In the genomic region with DNA sequence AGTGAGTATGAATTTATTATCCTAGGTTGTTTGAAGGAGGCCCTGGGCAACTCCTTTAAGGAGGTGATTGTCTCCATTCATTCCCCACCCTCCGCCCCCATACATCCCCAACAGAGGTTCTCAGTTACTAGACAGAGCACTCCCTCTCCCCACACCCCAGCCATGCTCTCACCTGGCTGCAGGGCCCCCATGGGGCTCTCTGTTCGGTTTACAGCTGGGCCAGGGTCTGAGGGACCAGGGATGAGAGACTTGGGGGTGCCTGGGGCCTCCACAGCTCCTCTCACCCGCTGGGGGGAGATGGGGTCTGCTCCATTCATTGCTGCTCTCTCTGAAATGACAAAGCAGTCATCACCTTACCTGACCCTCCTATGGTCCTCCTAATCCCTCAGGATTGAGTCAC, we compare ENCODE assay signal across 27 cellular contexts. TPM values are rescaled to one million over a fixed set of nuclear protein-coding genes. Genes with fewer than 3 reads are reported as not detected.
DNase-seq lines count a peak whose midpoint lies in the region; ATAC-seq, FAIRE-seq and TF ChIP-seq lines count a peak whose summit lies in the region.
"Had no signal": no experiment of that assay in that cellular context is flagged by ENCODE, and none has a peak within 500 bp of the region (broad histone marks: within the 10 kb centered on the region; RNA-seq: fewer than 3 reads in every experiment).

No MANE protein-coding gene starts in this region.

- 82% methylated on average over 3 of the region's 3 CpGs for WGBS in A549 (ENCODE audit: missing lambda C conversion rate)

- H3K27ac ChIP-seq in A549 = no peak overlapping the region
- peak overlapping the region; percentile 88 for H3K27ac ChIP-seq in VCaP
- H3K27ac ChIP-seq: KMS-11, Peyer's patch had no signal

- H3K4me3 Mint-ChIP-seq in nephron = peak overlapping the region; percentile 5 to 68 (median 67)
- H3K4me3 Mint-ChIP-seq in T-helper 2 cell treated with Interferon-gamma antibody and Interleukin-4, amounts not matched to agents 5 μg/mL and 100 μg/mL, for 36 hours = no peak overlapping the region
- H3K4me3 Mint-ChIP-seq: CD8-positive, alpha-beta T cell had no signal

- peaks cover 15% of the 10 kb centered on the region; the same call in 2 of the 3 replicates for H3K4me1 ChIP-seq in A549

- TF ChIP-seq RAD21 in A549 (conservative IDR thresholded peaks at IDR 0.05 in 1 of 2, IDR thresholded peaks at IDR 0.05 in 1 of 2) = no peak

- no peak for TF ChIP-seq POLR2A in A549 (IDR thresholded peaks at IDR 0.05; ENCODE audit: low read length)

- no peak for TF ChIP-seq CTCF in A549 (IDR thresholded peaks at IDR 0.05)
- TF ChIP-seq CTCF in GM20000 (IDR thresholded peaks at IDR 0.05; ENCODE audit: extremely low read depth, missing control alignments) = no peak
- no peak for TF ChIP-seq CTCF in VCaP (conservative IDR thresholded peaks at IDR 0.05)
- no peak for TF ChIP-seq CTCF in nephron (IDR thresholded peaks at IDR 0.05; ENCODE audit: unreplicated experiment in 3 of 3)

- no peaks in the 10 kb centered on the region for H3K27me3 Mint-ChIP-seq in nephron (ENCODE audit: low read depth)
- no peaks in the 10 kb centered on the region for H3K27me3 Mint-ChIP-seq in T-helper 2 cell treated with Interferon-gamma antibody and Interleukin-4, amounts not matched to agents 5 μg/mL and 100 μg/mL, for 36 hours (ENCODE audit: low read depth)
- H3K27me3 Mint-ChIP-seq: B cell had no signal

- no peaks in the 10 kb centered on the region for H3K9me3 ChIP-seq in A549
- H3K9me3 ChIP-seq: Peyer's patch had no signal

- no peak overlapping the region; the same call in 2 of the 3 replicates for H3K4me3 ChIP-seq in A549
- H3K4me3 ChIP-seq: GM12878 had no signal

- H3K36me3 Mint-ChIP-seq in nephron (ENCODE audit: low read depth) = no peaks in the 10 kb centered on the region
- H3K36me3 Mint-ChIP-seq in T-helper 2 cell treated with Interferon-gamma antibody and Interleukin-4, amounts not matched to agents 5 μg/mL and 100 μg/mL, for 36 hours (ENCODE audit: low read depth) = peaks cover 5% of the 10 kb centered on the region
- H3K36me3 Mint-ChIP-seq: IgD-negative memory B cell had no signal

- FAIRE-seq in A549 (lab: Jason Lieb, UNC) = no peak
- FAIRE-seq: GM12878 had no signal

- POLR2A ChIA-PET in A549 (lab: Yijun Ruan, JAX) = no interaction called here

- H3K4me2 ChIP-seq in A549 = peak overlapping the region; percentile 92; the same call in 2 of the 3 replicates
- H3K4me2 ChIP-seq: KMS-11 had no signal

- no peak for TF ChIP-seq EP300 in A549 (IDR thresholded peaks at IDR 0.05)

- CTCF ChIA-PET in A549 (lab: Yijun Ruan, JAX) = interaction anchor here (0.6 to 5.2 kb wide), 8 partner anchors 10 to 166 kb away, joined by 3 to 146 read pairs (median 4); partner anchors contain the start of gene CRELD1

- peaks cover 9% of the 10 kb centered on the region for H3K4me1 Mint-ChIP-seq in nephron
- H3K4me1 Mint-ChIP-seq in T-helper 2 cell treated with Interferon-gamma antibody and Interleukin-4, amounts not matched to agents 5 μg/mL and 100 μg/mL, for 36 hours (ENCODE audit: low read depth) = peaks cover 15% of the 10 kb centered on the region

- no peaks in the 10 kb centered on the region for H3K9me3 Mint-ChIP-seq in nephron
- H3K9me3 Mint-ChIP-seq in T-helper 2 cell treated with Interferon-gamma antibody and Interleukin-4, amounts not matched to agents 5 μg/mL and 100 μg/mL, for 36 hours = no peaks in the 10 kb centered on the region
- H3K9me3 Mint-ChIP-seq: CD8-positive, alpha-beta T cell; IgD-negative memory B cell had no signal

- no peak overlapping the region for H3K27ac Mint-ChIP-seq in nephron
- H3K27ac Mint-ChIP-seq in T-helper 2 cell treated with Interferon-gamma antibody and Interleukin-4, amounts not matched to agents 5 μg/mL and 100 μg/mL, for 36 hours = no peak overlapping the region
- H3K27ac Mint-ChIP-seq: B cell; CD8-positive, alpha-beta T cell; IgD-negative memory B cell had no signal

- DNase-seq in A549 (ENCODE audit: low read depth in 1 of 2, low spot score in 1 of 2) = no peak
- peak; percentile 16 for DNase-seq in GM20000 (ENCODE audit: low spot score)
- DNase-seq in activated CD4-positive, alpha-beta T cell treated with anti-CD3 and anti-CD28 coated beads for 4 hours = no peak
- DNase-seq in T-helper 2 cell treated with Interferon-gamma antibody and Interleukin-4, amounts not matched to agents 5 μg/mL and 100 μg/mL, for 36 hours (ENCODE audit: low spot score) = no peak
- DNase-seq: CD8-positive, alpha-beta T cell; DMS 273 treated with DMSO at 0.1 percent for 48 hours; DMS79; EL; GDM1; GOT3; HCEC 1CT; NCI-H1048; NCI-H1417; NCI-H1694; NCI-H2029 treated with DMSO at 0.1 percent for 48 hours; NCI-H446 treated with DMSO at 0.1 percent for 48 hours; NCI-H526; NCI-H82 had no signal

- ATAC-seq in A549 (no peak), GM18511 (IDR thresholded peaks at IDR 0.05; ENCODE audit: unreplicated experiment) (no peak)
- ATAC-seq: CD8-positive, alpha-beta T cell; GM12878; SK-N-SH treated with all-trans-retinoic acid at 6 μM for 48 hours had no signal

TF ChIP-seq in A549, 52 proteins besides CTCF, POLR2A, EP300 and RAD21:
- TF ChIP-seq ZFP36 (IDR thresholded peaks at IDR 0.05; ENCODE audit: borderline replicate concordance, partially characterized antibody) = no peak
- TF ChIP-seq KDM1A (IDR thresholded peaks at IDR 0.05; ENCODE audit: low read depth) = no peak
- TF ChIP-seq MAZ (IDR thresholded peaks at IDR 0.05; ENCODE audit: borderline replicate concordance, low read depth, low read length) = no peak
- no peak for TF ChIP-seq CHD4 (IDR thresholded peaks at IDR 0.05; ENCODE audit: borderline replicate concordance)
- no peak for TF ChIP-seq RFX5 (IDR thresholded peaks at IDR 0.05)
- TF ChIP-seq HEYL (CRISPR knock-in tag; IDR thresholded peaks at IDR 0.05) = no peak
- TF ChIP-seq MAX (IDR thresholded peaks at IDR 0.05) = no peak
- no peak for TF ChIP-seq EHF (CRISPR knock-in tag; IDR thresholded peaks at IDR 0.05)
- TF ChIP-seq TP53 (CRISPR knock-in tag; IDR thresholded peaks at IDR 0.05) = no peak

RNA-seq across cellular contexts. Expression of gene PRRT3, which starts 3.6 kb away (rescaled TPM):
- polyA plus RNA-seq in A549 (2011; rRNA removed) (0.50 and 0.53 TPM in 2 replicates), A549 (2017; fragmentation: RNase III; extraction: RNeasy Plus Mini Kit Qiagen cat#74134 plus additional on column Dnase treatment) (1.1 to 1.3 TPM (median 1.1 TPM) in 3 replicates)
- 1.1 and 1.4 TPM in 2 replicates for polyA plus RNA-seq in A549 (2012; cell fraction: cytosol; rRNA removed)
- polyA plus RNA-seq in A549 (2012; cell fraction: nucleus; rRNA removed) = 1.6 and 2.1 TPM in 2 replicates
- polyA minus RNA-seq in A549 (2011; rRNA and poly(A)+ RNA removed) = 1.3 and 1.8 TPM in 2 replicates

RNA-seq across cellular contexts. Expression of gene CRELD1, which starts 15.0 kb away (rescaled TPM):
- polyA plus RNA-seq in A549 (2011; rRNA removed) = 13.1 and 13.9 TPM in 2 replicates
- polyA plus RNA-seq in A549 (2012; cell fraction: cytosol; rRNA removed) = 14.6 and 14.9 TPM in 2 replicates
- polyA plus RNA-seq in A549 (2012; cell fraction: nucleus; rRNA removed) = 25.3 and 26.0 TPM in 2 replicates
- 9.8 to 13.6 TPM (median 11.1 TPM) in 3 replicates for polyA plus RNA-seq in A549 (2017; fragmentation: RNase III; extraction: RNeasy Plus Mini Kit Qiagen cat#74134 plus additional on column Dnase treatment)
- polyA minus RNA-seq in A549 (2011; rRNA and poly(A)+ RNA removed) = 6.2 and 9.1 TPM in 2 replicates

RNA-seq across cellular contexts. Expression of gene IL17RC, which starts 31.7 kb away (rescaled TPM):
- polyA plus RNA-seq in A549 (2011; rRNA removed) (7.7 and 12.2 TPM in 2 replicates), A549 (2017; fragmentation: RNase III; extraction: RNeasy Plus Mini Kit Qiagen cat#74134 plus additional on column Dnase treatment) (9.1 to 9.8 TPM (median 9.4 TPM) in 3 replicates)
- polyA plus RNA-seq in A549 (2012; cell fraction: cytosol; rRNA removed) = 12.1 and 17.1 TPM in 2 replicates
- polyA plus RNA-seq in A549 (2012; cell fraction: nucleus; rRNA removed) = 34.0 and 43.5 TPM in 2 replicates
- polyA minus RNA-seq in A549 (2011; rRNA and poly(A)+ RNA removed) = 16.6 and 23.1 TPM in 2 replicates

RNA-seq across cellular contexts. Expression of gene EMC3, which starts 38.1 kb away (rescaled TPM):
- polyA plus RNA-seq in A549 (2011; rRNA removed) (133 and 170 TPM in 2 replicates), A549 (2017; fragmentation: RNase III; extraction: RNeasy Plus Mini Kit Qiagen cat#74134 plus additional on column Dnase treatment) (63.5 to 72.9 TPM (median 65.0 TPM) in 3 replicates)
- 98.9 and 104 TPM in 2 replicates for polyA plus RNA-seq in A549 (2012; cell fraction: cytosol; rRNA removed)
- 50.6 and 63.0 TPM in 2 replicates for polyA plus RNA-seq in A549 (2012; cell fraction: nucleus; rRNA removed)
- polyA minus RNA-seq in A549 (2011; rRNA and poly(A)+ RNA removed) = 74.9 and 76.0 TPM in 2 replicates

RNA-seq across cellular contexts. Expression of gene IL17RE, which starts 45.9 kb away (rescaled TPM):
- polyA plus RNA-seq in A549 (2011; rRNA removed) (0.53 and 0.60 TPM in 2 replicates), A549 (2017; fragmentation: RNase III; extraction: RNeasy Plus Mini Kit Qiagen cat#74134 plus additional on column Dnase treatment) (0.44 to 0.67 TPM (median 0.47 TPM) in 3 replicates)
- polyA plus RNA-seq in A549 (2012; cell fraction: cytosol; rRNA removed) = 0.65 and 0.79 TPM in 2 replicates
- polyA plus RNA-seq in A549 (2012; cell fraction: nucleus; rRNA removed) = 3.4 and 3.7 TPM in 2 replicates
- polyA minus RNA-seq in A549 (2011; rRNA and poly(A)+ RNA removed) = 0.92 and 1.3 TPM in 2 replicates
- polyA plus RNA-seq: IgD-negative memory B cell had no signal
